15 cellular contexts compared by ENCODE assay signal in the genomic region with DNA sequence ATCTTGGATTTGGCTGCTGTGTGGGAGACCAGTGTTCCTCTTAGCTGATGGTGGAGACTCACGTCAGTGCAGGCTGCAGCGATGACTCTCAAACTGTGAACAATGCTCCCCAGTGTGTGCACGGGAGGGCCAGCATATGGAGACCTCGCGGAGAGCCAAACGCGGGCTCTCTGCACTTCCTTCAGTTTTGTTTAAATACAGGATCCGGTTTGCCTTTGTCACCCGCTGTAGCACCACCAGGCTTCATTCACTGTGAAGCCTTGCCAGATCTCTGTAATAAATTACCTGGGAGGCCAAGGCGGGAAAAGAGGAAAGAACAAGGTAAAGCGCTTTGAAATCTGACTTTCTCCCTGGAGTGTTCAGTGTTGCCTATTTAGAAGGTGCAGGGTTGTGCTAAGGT. TPM values are rescaled to one million over a fixed set of nuclear protein-coding genes. Genes with fewer than 3 reads are reported as not detected.
DNase-seq lines count a peak whose midpoint lies in the region; ATAC-seq, FAIRE-seq and TF ChIP-seq lines count a peak whose summit lies in the region.
"Had no signal": no experiment of that assay in that cellular context is flagged by ENCODE, and none has a peak within 500 bp of the region (broad histone marks: within the 10 kb centered on the region; RNA-seq: fewer than 3 reads in every experiment).

No MANE protein-coding gene starts in this region.

- H3K9me3 ChIP-seq in K562 (replicated peaks; ENCODE audit: control insufficient read depth, insufficient read depth, low read depth, low read length) = no peaks in the 10 kb centered on the region
- H3K9me3 ChIP-seq: SJSA1 had no signal

- in situ Hi-C loops in K562 (cut with MboI) = no loop called here

- intact Hi-C loops in K562 (cut with micrococcal nuclease) = loop anchor here (5.0 kb wide), 1 partner anchor 43 kb away; no protein-coding TSS in a partner anchor

- H3K79me2 ChIP-seq in K562 (ENCODE audit: control insufficient read depth, insufficient read depth, low read length) = no peaks in the 10 kb centered on the region
- H3K79me2 ChIP-seq: hepatocyte had no signal

- no peak for TF ChIP-seq EP300 in K562 (IDR thresholded peaks at IDR 0.05; ENCODE audit: low read length)

- H3K9me1 ChIP-seq in K562 (ENCODE audit: control insufficient read depth, insufficient read depth, low read length) = no peaks in the 10 kb centered on the region

- H3K27me3 ChIP-seq in K562 (ENCODE audit: control insufficient read depth in 2 of 2, insufficient read depth in 2 of 2, low read length in 2 of 2) = no peaks in the 10 kb centered on the region
- H3K27me3 ChIP-seq: hepatocyte, SJSA1 had no signal

- TF ChIP-seq POLR2A in K562 (conservative IDR thresholded peaks at IDR 0.05) = no peak

- TF ChIP-seq CTCF in K562 (IDR thresholded peaks at IDR 0.05 in 2 of 3, conservative IDR thresholded peaks at IDR 0.05 in 1 of 3; ENCODE audit: insufficient read depth in 2 of 3, low read depth in 1 of 3, low read length in 3 of 3) = no peak
- TF ChIP-seq CTCF in GM20000 (IDR thresholded peaks at IDR 0.05; ENCODE audit: extremely low read depth, missing control alignments) = no peak

- H3K4me1 ChIP-seq in K562 (replicated peaks in 1 of 2; ENCODE audit: control insufficient read depth in 2 of 2, insufficient read depth in 2 of 2, low read length in 2 of 2) = peaks cover 9 to 35% of the 10 kb centered on the region in 2 experiments

- CTCF ChIA-PET in K562 (lab: Yijun Ruan, JAX; ENCODE audit: low intra/inter-chr PET ratio) = no interaction called here

- 55% methylated on average over 11 of the region's 11 CpGs for WGBS in K562 (ENCODE audit: insufficient coverage, low coverage, missing lambda C conversion rate)

- no peaks in the 10 kb centered on the region for H3K36me3 ChIP-seq in K562 (ENCODE audit: control insufficient read depth, insufficient read depth, low read length)
- H3K36me3 ChIP-seq: SJSA1 had no signal

- DNase-seq in CD1c-positive myeloid dendritic cell (ENCODE audit: extremely low spot score) (peak; percentile 33), NCI-H1092 (lab: John Stamatoyannopoulos, UW) (peak; percentile 69), K562 (ENCODE audit: extremely low read depth in 1 of 4, low spot score in 3 of 4) (peak in 1 of 4 experiments; percentile 17), left kidney (ENCODE audit: low read depth, low spot score) (peak; percentile 64), GM20000 (ENCODE audit: low spot score) (no peak)
- DNase-seq: AML-193, retina had no signal

- no peaks in the 10 kb centered on the region for H4K20me1 ChIP-seq in K562 (replicated peaks; ENCODE audit: control insufficient read depth, insufficient read depth, low read length)

- no peak for TF ChIP-seq RAD21 in K562 (CRISPR knock-in tag; conservative IDR thresholded peaks at IDR 0.05 in 1 of 2, IDR thresholded peaks at IDR 0.05 in 1 of 2)

- no peak overlapping the region for H3K4me2 ChIP-seq in K562 (ENCODE audit: insufficient read depth, low read length)
- H3K4me2 ChIP-seq: hepatocyte had no signal

- POLR2A ChIA-PET in K562 (lab: Yijun Ruan, JAX) = no interaction called here

- peak overlapping the region; percentile 7; the same call in 1 of the 2 replicates for H2AFZ ChIP-seq in K562 (ENCODE audit: low read depth, low read length)
- H2AFZ ChIP-seq: hepatocyte had no signal

- no TSS peak for BruUV-seq in K562 (replicated peaks; lab: Mats Ljungman, UMichigan)

- no peak overlapping the region for H3K4me3 ChIP-seq in K562
- H3K4me3 ChIP-seq: hepatocyte, SJSA1 had no signal

- ATAC-seq in K562 (peak; percentile 53), GM18520 (IDR thresholded peaks at IDR 0.05; ENCODE audit: unreplicated experiment) (no peak), HG03378 (IDR thresholded peaks at IDR 0.05; ENCODE audit: unreplicated experiment) (no peak), GM18861 (IDR thresholded peaks at IDR 0.05; ENCODE audit: unreplicated experiment) (no peak)

- no peak for FAIRE-seq in K562 (lab: Jason Lieb, UNC)
- FAIRE-seq: endometrium, G401.6, GM18507 had no signal

- no peak overlapping the region for H3K27ac ChIP-seq in K562 (ENCODE audit: extremely low read depth, low read depth, low read length)
- H3K27ac ChIP-seq: hepatocyte, SJSA1 had no signal

- no peak overlapping the region for H3K9ac ChIP-seq in K562 (ENCODE audit: insufficient read depth in 1 of 2, low read depth in 2 of 2, low read length in 2 of 2)

RNA-seq across cellular contexts. Expression of gene TMEM14A, which starts 30.7 kb away (rescaled TPM):
- 0.86 and 3.8 TPM in 2 replicates for total RNA-seq in K562 (2011; cell fraction: chromatin; rRNA removed; ENCODE audit: low replicate concordance)
- total RNA-seq in K562 (2011; cell fraction: nucleolus; rRNA removed) = 2.8 and 2.9 TPM in 2 replicates
- total RNA-seq in K562 (2011; cell fraction: nucleoplasm; rRNA removed) = 3.7 and 5.0 TPM in 2 replicates
- 3.5 and 5.4 TPM in 2 replicates for total RNA-seq in K562 (2014; rRNA removed)
- total RNA-seq in K562 (2014; rRNA removed; fragmentation: Illumina TruSeq; extraction: Trizol) = 9.5 and 10.2 TPM in 2 replicates
- 8.5 and 10.0 TPM in 2 replicates for total RNA-seq in K562 (2015; rRNA removed; fragmentation: Illumina TruSeq; extraction: Trizol)
- 7.4 and 8.1 TPM in 2 replicates for total RNA-seq in K562 (2021)
- 6.1 and 10.7 TPM in 2 replicates for polyA plus RNA-seq in K562 (2011; rRNA removed)
- polyA plus RNA-seq in K562 (2011; cell fraction: cytosol; rRNA removed) = 5.5 and 5.7 TPM in 2 replicates
- 1.1 and 2.0 TPM in 2 replicates for polyA plus RNA-seq in K562 (2011; cell fraction: nucleus; rRNA removed)
- polyA plus RNA-seq in K562 (2012) = 8.5 and 11.2 TPM in 2 replicates
- polyA plus RNA-seq in K562 (2014; fragmentation: Illumina TruSeq; extraction: Trizol) = 6.1 and 6.9 TPM in 2 replicates
- polyA plus RNA-seq in K562 (2014; fragmentation: Nextera tagmentation; extraction: Ambion mirVana) = 10 to 100 TPM; 32.5 to 43.3 TPM
- polyA plus RNA-seq in K562 (2014; rRNA removed) = 6.2 and 8.0 TPM in 2 replicates
- polyA minus RNA-seq in K562 (2011; rRNA and poly(A)+ RNA removed) = 1.8 and 3.7 TPM in 2 replicates
- 1.4 and 3.5 TPM in 2 replicates for polyA minus RNA-seq in K562 (2011; cell fraction: cytosol; rRNA and poly(A)+ RNA removed)
- 0.67 and 1.1 TPM in 2 replicates for polyA minus RNA-seq in K562 (2011; cell fraction: nucleus; rRNA and poly(A)+ RNA removed)
